In genomic region chr4:128757712-128758111, GRCh38 we compare ENCODE assay signal across 1 cellular context.
TF ChIP-seq lines count a peak whose summit lies in the region.

No MANE protein-coding gene starts in this region.

TF ChIP-seq in SK-N-SH treated with all-trans-retinoic acid at 6 μM for 48 hours, 23 proteins besides CTCF, POLR2A, EP300 and RAD21 (continued from another document):
- TF ChIP-seq, protein P1, sequence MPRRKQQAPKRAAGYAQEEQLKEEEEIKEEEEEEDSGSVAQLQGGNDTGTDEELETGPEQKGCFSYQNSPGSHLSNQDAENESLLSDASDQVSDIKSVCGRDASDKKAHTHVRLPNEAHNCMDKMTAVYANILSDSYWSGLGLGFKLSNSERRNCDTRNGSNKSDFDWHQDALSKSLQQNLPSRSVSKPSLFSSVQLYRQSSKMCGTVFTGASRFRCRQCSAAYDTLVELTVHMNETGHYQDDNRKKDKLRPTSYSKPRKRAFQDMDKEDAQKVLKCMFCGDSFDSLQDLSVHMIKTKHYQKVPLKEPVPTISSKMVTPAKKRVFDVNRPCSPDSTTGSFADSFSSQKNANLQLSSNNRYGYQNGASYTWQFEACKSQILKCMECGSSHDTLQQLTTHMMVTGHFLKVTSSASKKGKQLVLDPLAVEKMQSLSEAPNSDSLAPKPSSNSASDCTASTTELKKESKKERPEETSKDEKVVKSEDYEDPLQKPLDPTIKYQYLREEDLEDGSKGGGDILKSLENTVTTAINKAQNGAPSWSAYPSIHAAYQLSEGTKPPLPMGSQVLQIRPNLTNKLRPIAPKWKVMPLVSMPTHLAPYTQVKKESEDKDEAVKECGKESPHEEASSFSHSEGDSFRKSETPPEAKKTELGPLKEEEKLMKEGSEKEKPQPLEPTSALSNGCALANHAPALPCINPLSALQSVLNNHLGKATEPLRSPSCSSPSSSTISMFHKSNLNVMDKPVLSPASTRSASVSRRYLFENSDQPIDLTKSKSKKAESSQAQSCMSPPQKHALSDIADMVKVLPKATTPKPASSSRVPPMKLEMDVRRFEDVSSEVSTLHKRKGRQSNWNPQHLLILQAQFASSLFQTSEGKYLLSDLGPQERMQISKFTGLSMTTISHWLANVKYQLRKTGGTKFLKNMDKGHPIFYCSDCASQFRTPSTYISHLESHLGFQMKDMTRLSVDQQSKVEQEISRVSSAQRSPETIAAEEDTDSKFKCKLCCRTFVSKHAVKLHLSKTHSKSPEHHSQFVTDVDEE (CRISPR knock-in tag; IDR thresholded peaks at IDR 0.05): no peak
